ENCODE assay signal across 25 cellular contexts in the genomic region with DNA sequence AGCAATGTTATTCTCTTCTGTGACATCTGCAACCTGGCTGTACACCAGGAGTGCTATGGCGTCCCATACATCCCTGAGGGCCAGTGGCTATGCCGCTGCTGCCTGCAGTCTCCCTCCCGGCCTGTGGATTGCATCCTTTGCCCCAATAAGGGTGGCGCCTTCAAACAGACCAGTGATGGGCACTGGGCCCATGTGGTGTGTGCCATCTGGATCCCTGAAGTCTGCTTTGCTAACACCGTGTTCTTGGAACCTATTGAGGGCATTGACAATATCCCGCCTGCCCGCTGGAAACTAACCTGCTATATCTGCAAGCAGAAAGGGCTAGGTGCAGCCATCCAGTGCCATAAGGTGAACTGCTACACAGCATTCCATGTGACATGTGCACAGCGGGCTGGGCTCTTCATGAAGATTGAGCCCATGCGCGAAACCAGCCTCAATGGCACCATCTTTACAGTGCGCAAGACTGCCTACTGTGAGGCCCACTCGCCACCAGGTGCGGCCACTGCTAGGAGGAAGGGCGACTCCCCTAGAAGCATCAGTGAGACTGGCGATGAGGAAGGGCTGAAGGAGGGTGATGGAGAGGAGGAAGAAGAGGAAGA. TPM values are rescaled to one million over a fixed set of nuclear protein-coding genes. Genes with fewer than 3 reads are reported as not detected.
A peak's percentile ranks its signal among the peaks of the same experiment; 100 is the strongest.
DNase-seq lines count a peak whose midpoint lies in the region; ATAC-seq and TF ChIP-seq lines count a peak whose summit lies in the region.
"Had no signal": no experiment of that assay in that cellular context is flagged by ENCODE, and none has a peak within 500 bp of the region (broad histone marks: within the 10 kb centered on the region; RNA-seq: fewer than 3 reads in every experiment).

No MANE protein-coding gene starts in this region.

- H3K27me3 Mint-ChIP-seq in activated naive CD8-positive, alpha-beta T cell: no peaks in the 10 kb centered on the region
- no peaks in the 10 kb centered on the region for H3K27me3 Mint-ChIP-seq in activated naive CD8-positive, alpha-beta T cell treated with anti-CD3 and anti-CD28 coated beads, Interleukin-2, amount 50 U/mL, for 24 hours
- no peaks in the 10 kb centered on the region for H3K27me3 Mint-ChIP-seq in stimulated activated memory B cell treated with anti-CD40 and anti-IgM and Interleukin-4, amounts not matched to agents 10 μg/mL and 1 μg/mL and 100 μg/mL, for 72 hours
- H3K27me3 Mint-ChIP-seq in MCF 10A (ENCODE audit: insufficient read depth, unreplicated experiment): no peaks in the 10 kb centered on the region
- H3K27me3 Mint-ChIP-seq: dendritic cell treated with granulocyte-macrophage colony-stimulating factor and Interleukin-4, amounts not matched to agents 40 ng/mL and 50 ng/mL, for 4 days had no signal

- intact Hi-C loops in MCF 10A (cut with micrococcal nuclease): no loop called here

- CTCF ChIA-PET in MCF 10A (lab: Yijun Ruan, JAX): no interaction called here

- DNase-seq in activated naive CD8-positive, alpha-beta T cell treated with anti-CD3 and anti-CD28 coated beads, Interleukin-2, amount 50 U/mL, for 24 hours: no peak
- DNase-seq in H7 (peak; percentile 5), cerebellar cortex (ENCODE audit: low spot score) (peak; percentile 65), AML-193 (lab: John Stamatoyannopoulos, UW) (no peak), MCF 10A (ENCODE audit: unreplicated experiment) (no peak)
- DNase-seq: ACHN; activated CD8-positive, alpha-beta memory T cell treated with anti-CD3 and anti-CD28 coated beads, Interleukin-2, amount 50 U/mL, for 48 hours; DMS153; GDM1; HCEC 1CT; head of caudate nucleus; Kasumi-1; left cardiac atrium; NCI-H1048; NCI-H187; NCI-H524 treated with DMSO at 0.1 percent for 48 hours; NK-92 treated with Interleukin-12 subunit alpha and Interleukin-12 subunit beta, amount 100 ng/mL, for 24 hours; SJCRH30; stimulated activated CD4-positive, alpha-beta T cell treated with anti-CD3 and anti-CD28 coated beads, Interleukin-1b, Interleukin-23, amount 100 ng/mL, for 48 hours had no signal

- peak overlapping the region; percentile 63 for H3K4me3 Mint-ChIP-seq in activated naive CD8-positive, alpha-beta T cell
- no peak overlapping the region for H3K4me3 Mint-ChIP-seq in activated naive CD8-positive, alpha-beta T cell treated with anti-CD3 and anti-CD28 coated beads, Interleukin-2, amount 50 U/mL, for 24 hours
- no peak overlapping the region for H3K4me3 Mint-ChIP-seq in stimulated activated memory B cell treated with anti-CD40 and anti-IgM and Interleukin-4, amounts not matched to agents 10 μg/mL and 1 μg/mL and 100 μg/mL, for 72 hours
- H3K4me3 Mint-ChIP-seq in MCF 10A (ENCODE audit: unreplicated experiment): no peak overlapping the region
- H3K4me3 Mint-ChIP-seq: CD14-positive monocyte; dendritic cell treated with granulocyte-macrophage colony-stimulating factor and Interleukin-4, amounts not matched to agents 40 ng/mL and 50 ng/mL, for 4 days had no signal

- ATAC-seq in activated naive CD8-positive, alpha-beta T cell treated with anti-CD3 and anti-CD28 coated beads, Interleukin-2, amount 50 U/mL, for 24 hours: no peak
- no peak for ATAC-seq in stimulated activated memory B cell treated with anti-CD40 and anti-IgM and Interleukin-4, amounts not matched to agents 10 μg/mL and 1 μg/mL and 100 μg/mL, for 72 hours
- ATAC-seq: left cardiac atrium had no signal

- TF ChIP-seq CTCF in MCF 10A (IDR thresholded peaks at IDR 0.05; ENCODE audit: unreplicated experiment): no peak

- H3K36me3 ChIP-seq in H7 (replicated peaks; ENCODE audit: control insufficient read depth, insufficient read depth, low read length): peaks cover 30% of the 10 kb centered on the region

- BruUV-seq in MCF 10A (replicated peaks; lab: Mats Ljungman, UMichigan): no TSS peak

- H3K4me1 Mint-ChIP-seq in activated naive CD8-positive, alpha-beta T cell (ENCODE audit: low read depth): peaks cover 80% of the 10 kb centered on the region
- H3K4me1 Mint-ChIP-seq in activated naive CD8-positive, alpha-beta T cell treated with anti-CD3 and anti-CD28 coated beads, Interleukin-2, amount 50 U/mL, for 24 hours: peaks cover 63% of the 10 kb centered on the region
- H3K4me1 Mint-ChIP-seq in stimulated activated memory B cell treated with anti-CD40 and anti-IgM and Interleukin-4, amounts not matched to agents 10 μg/mL and 1 μg/mL and 100 μg/mL, for 72 hours: peaks cover 62% of the 10 kb centered on the region
- peaks cover 13% of the 10 kb centered on the region for H3K4me1 Mint-ChIP-seq in MCF 10A (ENCODE audit: insufficient read depth, unreplicated experiment)

- H3K4me3 ChIP-seq in H7 (ENCODE audit: insufficient read depth, low read depth, low read length): no peak overlapping the region
- H3K4me3 ChIP-seq: SJCRH30, skin epidermis, suprapubic skin had no signal

- no peak overlapping the region for H3K27ac Mint-ChIP-seq in activated naive CD8-positive, alpha-beta T cell
- no peak overlapping the region for H3K27ac Mint-ChIP-seq in activated naive CD8-positive, alpha-beta T cell treated with anti-CD3 and anti-CD28 coated beads, Interleukin-2, amount 50 U/mL, for 24 hours
- peak overlapping the region; percentile 23 for H3K27ac Mint-ChIP-seq in stimulated activated memory B cell treated with anti-CD40 and anti-IgM and Interleukin-4, amounts not matched to agents 10 μg/mL and 1 μg/mL and 100 μg/mL, for 72 hours
- H3K27ac Mint-ChIP-seq in MCF 10A (ENCODE audit: low read depth, unreplicated experiment): no peak overlapping the region
- H3K27ac Mint-ChIP-seq: dendritic cell treated with granulocyte-macrophage colony-stimulating factor and Interleukin-4, amounts not matched to agents 40 ng/mL and 50 ng/mL, for 4 days had no signal

- POLR2A ChIA-PET in MCF 10A (lab: Yijun Ruan, JAX): interaction anchor here (0.6 kb wide), 1 partner anchor 61 kb away, joined by 4 read pairs; no protein-coding TSS in a partner anchor

- H3K9me3 Mint-ChIP-seq in activated naive CD8-positive, alpha-beta T cell (ENCODE audit: low read depth): no peaks in the 10 kb centered on the region
- H3K9me3 Mint-ChIP-seq in activated naive CD8-positive, alpha-beta T cell treated with anti-CD3 and anti-CD28 coated beads, Interleukin-2, amount 50 U/mL, for 24 hours: no peaks in the 10 kb centered on the region
- H3K9me3 Mint-ChIP-seq in stimulated activated memory B cell treated with anti-CD40 and anti-IgM and Interleukin-4, amounts not matched to agents 10 μg/mL and 1 μg/mL and 100 μg/mL, for 72 hours: no peaks in the 10 kb centered on the region
- H3K9me3 Mint-ChIP-seq in MCF 10A (ENCODE audit: unreplicated experiment): no peaks in the 10 kb centered on the region

- H3K27me3 ChIP-seq in H7 (ENCODE audit: control insufficient read depth, insufficient read depth, low read length): no peaks in the 10 kb centered on the region
- H3K27me3 ChIP-seq: SJCRH30, suprapubic skin had no signal

- H3K36me3 Mint-ChIP-seq in activated naive CD8-positive, alpha-beta T cell: peaks cover 28% of the 10 kb centered on the region
- H3K36me3 Mint-ChIP-seq in activated naive CD8-positive, alpha-beta T cell treated with anti-CD3 and anti-CD28 coated beads, Interleukin-2, amount 50 U/mL, for 24 hours (ENCODE audit: low read depth): peaks cover 47% of the 10 kb centered on the region
- H3K36me3 Mint-ChIP-seq in stimulated activated memory B cell treated with anti-CD40 and anti-IgM and Interleukin-4, amounts not matched to agents 10 μg/mL and 1 μg/mL and 100 μg/mL, for 72 hours: peaks cover 60% of the 10 kb centered on the region
- peaks cover 24% of the 10 kb centered on the region for H3K36me3 Mint-ChIP-seq in MCF 10A (ENCODE audit: insufficient read depth, unreplicated experiment)

RNA-seq across cellular contexts. Expression of a gene that starts 4.6 kb away (rescaled TPM):
- 12.7 and 15.6 TPM in 2 replicates for total RNA-seq in H7 (2014; rRNA removed; shearing (Covaris generic))
- total RNA-seq in MCF 10A (2022): 19.4 and 21.1 TPM in 2 replicates

Comparison
In these comparisons a context has a peak if more than half of its experiments do, and no peak if none do; other contexts are left out.
1. DNase-seq: peak in H7 (single experiment) and cerebellar cortex (single experiment); none in activated naive CD8-positive, alpha-beta T cell treated with anti-CD3 and anti-CD28 coated beads, Interleukin-2, amount 50 U/mL, for 24 hours (single experiment), AML-193 (0 of 2) and MCF 10A (single experiment).